8 cellular contexts compared by ENCODE assay signal in genomic region chr11:12411806-12412727, GRCh38. TPM values are rescaled to one million over a fixed set of nuclear protein-coding genes. Genes with fewer than 3 reads are reported as not detected.
DNase-seq lines count a peak whose midpoint lies in the region; ATAC-seq and TF ChIP-seq lines count a peak whose summit lies in the region.

No MANE protein-coding gene starts in this region.

- no peaks in the 10 kb centered on the region for H3K27me3 ChIP-seq in vagina

- H3K4me1 ChIP-seq in vagina, result peaks cover 70% of the 10 kb centered on the region

- no peak for TF ChIP-seq CTCF in GM20000 (IDR thresholded peaks at IDR 0.05; ENCODE audit: extremely low read depth, missing control alignments)
- TF ChIP-seq CTCF in fibroblast of pulmonary artery (IDR thresholded peaks at IDR 0.05; ENCODE audit: low read length, missing control alignments), result peak; percentile 93
- no peak for TF ChIP-seq CTCF in omental fat pad (IDR thresholded peaks at IDR 0.05)
- peak; percentile 45 to 83 (median 45) for TF ChIP-seq CTCF in vagina (IDR thresholded peaks at IDR 0.05)

- TF ChIP-seq POLR2A in vagina (IDR thresholded peaks at IDR 0.05), result no peak

- no peaks in the 10 kb centered on the region for H3K9me3 ChIP-seq in vagina

- no peaks in the 10 kb centered on the region for H3K36me3 ChIP-seq in vagina

- peak; percentile 63 for DNase-seq in COLO668 (lab: John Stamatoyannopoulos, UW; ENCODE audit: unreplicated experiment)
- peak; percentile 19 for DNase-seq in GM20000 (ENCODE audit: low spot score)
- peak; percentile 31 for DNase-seq in NCI-H2029 (lab: John Stamatoyannopoulos, UW)
- peak; percentile 47 to 49 for DNase-seq in activated CD4-positive, alpha-beta T cell treated with anti-CD3 and anti-CD28 coated beads, Interleukin-2, amount 50 U/mL, for 48 hours
- DNase-seq in fibroblast of pulmonary artery (ENCODE audit: low read depth), result peak; percentile 91
- no peak for DNase-seq in omental fat pad (ENCODE audit: low spot score)
- DNase-seq in vagina (ENCODE audit: extremely low spot score in 2 of 2), result no peak
- no peak for DNase-seq in occipital lobe (lab: John Stamatoyannopoulos, UW)

- H3K4me3 ChIP-seq in fibroblast of pulmonary artery (replicated peaks; ENCODE audit: low read depth, low read length), result no peak overlapping the region
- no peak overlapping the region for H3K4me3 ChIP-seq in vagina

- intact Hi-C loops in vagina (cut with DNase I), result loop anchor here (5.0 to 10.0 kb wide), 4 partner anchors 35 to 483 kb away; partner anchors contain the start of genes PARVA and TEAD1

- ATAC-seq in omental fat pad (ENCODE audit: low FRiP score), result peak; percentile 79

- peak overlapping the region; percentile 86 for H3K27ac ChIP-seq in vagina

RNA-seq across cellular contexts. Expression of gene PARVA, which starts 34.7 kb away (rescaled TPM):
- 100 to 1,000 TPM in 1 of 4 donors, 10 to 100 TPM in 3; 64.0 to 164 (median 93.5) TPM for total RNA-seq in omental fat pad
- 51.1 TPM for total RNA-seq in vagina
- total RNA-seq in occipital lobe, result 5.6 TPM

Comparison
In these comparisons a context has a peak if more than half of its experiments do, and no peak if none do; other contexts are left out.
1. DNase-seq: peak in COLO668 (single experiment), GM20000 (single experiment), NCI-H2029 (single experiment), activated CD4-positive, alpha-beta T cell treated with anti-CD3 and anti-CD28 coated beads, Interleukin-2, amount 50 U/mL, for 48 hours (2 of 2) and fibroblast of pulmonary artery (single experiment); none in omental fat pad (single experiment), vagina (0 of 2) and occipital lobe (single experiment).
2. CTCF ChIP-seq: peak in fibroblast of pulmonary artery (single experiment) and vagina (3 of 3); none in GM20000 (single experiment) and omental fat pad (0 of 3).